1 cellular context compared by ENCODE assay signal in the genomic region with DNA sequence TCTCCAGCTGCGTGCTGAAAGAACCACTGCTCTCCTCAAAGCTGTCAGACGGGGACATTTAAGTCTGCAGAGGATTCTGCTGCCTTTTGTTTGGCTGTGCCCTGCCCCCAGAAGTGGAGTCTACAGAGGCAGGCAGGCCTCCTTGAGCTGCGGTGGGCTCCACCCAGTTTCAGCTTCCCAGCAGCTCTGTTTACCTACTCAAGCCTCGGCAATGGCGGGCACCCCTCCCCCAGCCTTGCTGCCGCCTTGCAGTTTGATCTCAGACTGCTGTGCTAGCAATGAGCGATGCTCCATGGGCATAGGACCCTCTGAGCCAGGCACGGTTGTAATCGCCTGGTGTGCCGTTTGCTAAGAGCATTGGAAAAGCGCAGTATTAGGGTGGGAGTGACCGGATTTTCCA.
TF ChIP-seq lines count a peak whose summit lies in the region.

No MANE protein-coding gene starts in this region.

TF ChIP-seq in WTC11, 78 proteins besides CTCF, POLR2A, EP300 and RAD21:
- TF ChIP-seq, protein P1, sequence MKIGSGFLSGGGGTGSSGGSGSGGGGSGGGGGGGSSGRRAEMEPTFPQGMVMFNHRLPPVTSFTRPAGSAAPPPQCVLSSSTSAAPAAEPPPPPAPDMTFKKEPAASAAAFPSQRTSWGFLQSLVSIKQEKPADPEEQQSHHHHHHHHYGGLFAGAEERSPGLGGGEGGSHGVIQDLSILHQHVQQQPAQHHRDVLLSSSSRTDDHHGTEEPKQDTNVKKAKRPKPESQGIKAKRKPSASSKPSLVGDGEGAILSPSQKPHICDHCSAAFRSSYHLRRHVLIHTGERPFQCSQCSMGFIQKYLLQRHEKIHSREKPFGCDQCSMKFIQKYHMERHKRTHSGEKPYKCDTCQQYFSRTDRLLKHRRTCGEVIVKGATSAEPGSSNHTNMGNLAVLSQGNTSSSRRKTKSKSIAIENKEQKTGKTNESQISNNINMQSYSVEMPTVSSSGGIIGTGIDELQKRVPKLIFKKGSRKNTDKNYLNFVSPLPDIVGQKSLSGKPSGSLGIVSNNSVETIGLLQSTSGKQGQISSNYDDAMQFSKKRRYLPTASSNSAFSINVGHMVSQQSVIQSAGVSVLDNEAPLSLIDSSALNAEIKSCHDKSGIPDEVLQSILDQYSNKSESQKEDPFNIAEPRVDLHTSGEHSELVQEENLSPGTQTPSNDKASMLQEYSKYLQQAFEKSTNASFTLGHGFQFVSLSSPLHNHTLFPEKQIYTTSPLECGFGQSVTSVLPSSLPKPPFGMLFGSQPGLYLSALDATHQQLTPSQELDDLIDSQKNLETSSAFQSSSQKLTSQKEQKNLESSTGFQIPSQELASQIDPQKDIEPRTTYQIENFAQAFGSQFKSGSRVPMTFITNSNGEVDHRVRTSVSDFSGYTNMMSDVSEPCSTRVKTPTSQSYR (CRISPR knock-in tag; IDR thresholded peaks at IDR 0.05): peak; percentile 59; the same call in 1 of the 2 replicates
